Comparison of ENCODE assay signal across 4 cellular contexts in genomic region chr9:42409581-42409980, GRCh38.
A peak's percentile ranks its signal among the peaks of the same experiment; 100 is the strongest.
DNase-seq lines count a peak whose midpoint lies in the region; FAIRE-seq and TF ChIP-seq lines count a peak whose summit lies in the region.
"Not testable (repeated sequence)": the region's sequence is repeated elsewhere in the genome, so short reads cannot be mapped to it uniquely, and the experiment has no call there.

No MANE protein-coding gene starts in this region.

- H2AFZ ChIP-seq in astrocyte (ENCODE audit: low read depth, low read length): not testable (repeated sequence)

- H3K9me3 ChIP-seq in astrocyte (ENCODE audit: insufficient read depth, low read depth, low read length): not testable (repeated sequence)

- not testable (repeated sequence) for H3K27ac Mint-ChIP-seq in astrocyte (ENCODE audit: unreplicated experiment)

- H3K9me3 Mint-ChIP-seq in astrocyte (ENCODE audit: unreplicated experiment): not testable (repeated sequence)

- H3K4me1 Mint-ChIP-seq in astrocyte (ENCODE audit: low read depth, unreplicated experiment): not testable (repeated sequence)

- not testable (repeated sequence) for H3K79me2 ChIP-seq in astrocyte (ENCODE audit: insufficient read depth, low read length)

- not testable (repeated sequence) for H3K9ac ChIP-seq in astrocyte (ENCODE audit: low read length)

- not testable (repeated sequence) for H3K36me3 Mint-ChIP-seq in astrocyte (ENCODE audit: low read depth, unreplicated experiment)

- not testable (repeated sequence) for H3K4me2 ChIP-seq in astrocyte (ENCODE audit: low read length)

- not testable (repeated sequence) for TF ChIP-seq CTCF in astrocyte (IDR thresholded peaks at IDR 0.05; ENCODE audit: insufficient read depth, low read depth, low read length)

- H3K27me3 ChIP-seq in astrocyte (ENCODE audit: insufficient read depth, low read length): not testable (repeated sequence)

- not testable (repeated sequence) for H3K27me3 Mint-ChIP-seq in astrocyte (ENCODE audit: low read depth, unreplicated experiment)

- in situ Hi-C loops in G401 (cut with HindIII; ENCODE audit: low sequenced_read_pairs): not testable (repeated sequence)

- H3K27ac ChIP-seq in astrocyte (ENCODE audit: low read depth, low read length): not testable (repeated sequence)

- H3K4me1 ChIP-seq in astrocyte (ENCODE audit: insufficient read depth, low read length): not testable (repeated sequence)

- H3K4me3 ChIP-seq in astrocyte (ENCODE audit: insufficient read depth, low read depth, low read length): not testable (repeated sequence)

- not testable (repeated sequence) for H4K20me1 ChIP-seq in astrocyte (ENCODE audit: insufficient read depth, low read length)

- H3K36me3 ChIP-seq in astrocyte (ENCODE audit: insufficient read depth, low read length): not testable (repeated sequence)

- DNase-seq in G401 (ENCODE audit: low spot score): peak; percentile 11
- peak; percentile 55 for DNase-seq in M059J (ENCODE audit: low read depth)
- peak; percentile 39 for DNase-seq in astrocyte (ENCODE audit: low read depth)
- peak; percentile 41 for DNase-seq in fibroblast of gingiva (ENCODE audit: low read depth)

- not testable (repeated sequence) for FAIRE-seq in astrocyte (lab: Jason Lieb, UNC)

- not testable (repeated sequence) for H3K4me3 Mint-ChIP-seq in astrocyte (ENCODE audit: unreplicated experiment)
